In genomic region chr6:27541212-27541931, GRCh38 we compare ENCODE assay signal across 12 cellular contexts.
DNase-seq lines count a peak whose midpoint lies in the region; ATAC-seq, FAIRE-seq and TF ChIP-seq lines count a peak whose summit lies in the region.
"Had no signal": no experiment of that assay in that cellular context is flagged by ENCODE, and none has a peak within 500 bp of the region (broad histone marks: within the 10 kb centered on the region; RNA-seq: fewer than 3 reads in every experiment).

No MANE protein-coding gene starts in this region.

- H3K27ac Mint-ChIP-seq in stimulated activated naive CD8-positive, alpha-beta T cell treated with anti-CD3 and anti-CD28 coated beads, Interleukin-15, amount 100 ng/mL, for 72 hours = no peak overlapping the region
- H3K27ac Mint-ChIP-seq: naive thymus-derived CD4-positive, alpha-beta T cell had no signal

- intact Hi-C loops in mammary epithelial cell (cut with micrococcal nuclease) = no loop called here

- no peaks in the 10 kb centered on the region for H3K79me2 ChIP-seq in mammary epithelial cell (ENCODE audit: insufficient read depth, low read length)

- peaks cover 16% of the 10 kb centered on the region for H3K4me1 Mint-ChIP-seq in stimulated activated naive CD8-positive, alpha-beta T cell treated with anti-CD3 and anti-CD28 coated beads, Interleukin-15, amount 100 ng/mL, for 72 hours

- in situ Hi-C loops in mammary epithelial cell (cut with MboI; ENCODE audit: low sequenced_read_pairs in 2 of 2) = no loop called here

- H3K4me3 ChIP-seq in mammary epithelial cell (replicated peaks in 1 of 3; ENCODE audit: insufficient read depth in 1 of 3, low read depth in 2 of 3, low read length in 3 of 3) = no peak overlapping the region
- H3K4me3 ChIP-seq: tibial artery had no signal

- H2AFZ ChIP-seq in mammary epithelial cell (ENCODE audit: low read depth, low read length) = no peak overlapping the region

- ATAC-seq in stimulated activated naive CD8-positive, alpha-beta T cell treated with anti-CD3 and anti-CD28 coated beads, Interleukin-15, Interleukin-2, amounts not matched to agents 100 U/mL and 50 U/mL, for 24 hours = no peak
- no peak for ATAC-seq in stimulated activated naive CD8-positive, alpha-beta T cell treated with anti-CD3 and anti-CD28 coated beads, Interleukin-15, amount 100 ng/mL, for 72 hours
- no peak for ATAC-seq in left lobe of liver
- ATAC-seq: naive thymus-derived CD4-positive, alpha-beta T cell had no signal

- H4K20me1 ChIP-seq in mammary epithelial cell (ENCODE audit: insufficient read depth, low read length) = no peaks in the 10 kb centered on the region

- no TSS peak for BruUV-seq in mammary epithelial cell (replicated peaks; lab: Mats Ljungman, UMichigan)

- WGBS in mammary epithelial cell (ENCODE audit: low coverage, missing lambda C conversion rate) = 31% methylated on average over 15 of the region's 15 CpGs

- dilution Hi-C loops in mammary epithelial cell (cut with HindIII; ENCODE audit: low sequenced_read_pairs) = no loop called here

- H3K9me3 Mint-ChIP-seq in stimulated activated naive CD8-positive, alpha-beta T cell treated with anti-CD3 and anti-CD28 coated beads, Interleukin-15, amount 100 ng/mL, for 72 hours = peaks cover 6 to 7% of the 10 kb centered on the region in 2 donors

- DNase-seq in stimulated activated naive CD8-positive, alpha-beta T cell treated with anti-CD3 and anti-CD28 coated beads, Interleukin-15, Interleukin-2, amounts not matched to agents 100 U/mL and 50 U/mL, for 24 hours = peak; percentile 56
- DNase-seq in stimulated activated naive CD8-positive, alpha-beta T cell treated with anti-CD3 and anti-CD28 coated beads, Interleukin-15, amount 100 ng/mL, for 72 hours = no peak
- DNase-seq in NAMALWA (ENCODE audit: low spot score) (peak; percentile 26), mammary epithelial cell (peak; percentile 52), amygdala (lab: John Stamatoyannopoulos, UW) (no peak), GM19240 (ENCODE audit: insufficient read length, low spot score) (no peak), GM12891 (ENCODE audit: insufficient read length, low spot score) (no peak), left lobe of liver (ENCODE audit: low spot score) (no peak)
- DNase-seq: C1 segment of cervical spinal cord; caudate nucleus; naive thymus-derived CD4-positive, alpha-beta T cell; tibial artery had no signal

- H3K4me2 ChIP-seq in mammary epithelial cell (ENCODE audit: insufficient read depth, low read depth, low read length) = no peak overlapping the region

- no peak for FAIRE-seq in GM12891 (lab: Jason Lieb, UNC)

- peaks cover 100% of the 10 kb centered on the region for H3K27me3 Mint-ChIP-seq in stimulated activated naive CD8-positive, alpha-beta T cell treated with anti-CD3 and anti-CD28 coated beads, Interleukin-15, amount 100 ng/mL, for 72 hours

- H3K4me1 ChIP-seq in mammary epithelial cell (ENCODE audit: insufficient read depth, low read length) = peaks cover 4% of the 10 kb centered on the region

- no peak overlapping the region for H3K9ac ChIP-seq in mammary epithelial cell (ENCODE audit: insufficient read depth, low read length)

- no peak for TF ChIP-seq CTCF in mammary epithelial cell (conservative IDR thresholded peaks at IDR 0.05 in 1 of 2, IDR thresholded peaks at IDR 0.05 in 1 of 2; ENCODE audit: extremely low read depth in 1 of 2, insufficient read depth in 1 of 2, low read depth in 1 of 2, low read length in 2 of 2)

- H3K9me3 ChIP-seq in mammary epithelial cell (replicated peaks; ENCODE audit: insufficient read depth, low read length) = no peaks in the 10 kb centered on the region

- no peak overlapping the region for H3K27ac ChIP-seq in mammary epithelial cell (ENCODE audit: insufficient read depth, low read depth, low read length)
- H3K27ac ChIP-seq: tibial artery had no signal

- H3K36me3 ChIP-seq in mammary epithelial cell (ENCODE audit: insufficient read depth, low read length) = no peaks in the 10 kb centered on the region
- H3K36me3 ChIP-seq: tibial artery had no signal

- no peaks in the 10 kb centered on the region for H3K27me3 ChIP-seq in mammary epithelial cell (ENCODE audit: insufficient read depth, low read length)

- TF ChIP-seq POLR2A in GM12891 (IDR thresholded peaks at IDR 0.05; ENCODE audit: low read depth, low read length) = no peak

- CTCF ChIA-PET in mammary epithelial cell (lab: Charles Lee; ENCODE audit: low non-redundant PET) = no interaction called here

- no peak overlapping the region for H3K4me3 Mint-ChIP-seq in stimulated activated naive CD8-positive, alpha-beta T cell treated with anti-CD3 and anti-CD28 coated beads, Interleukin-15, amount 100 ng/mL, for 72 hours
- H3K4me3 Mint-ChIP-seq: naive thymus-derived CD4-positive, alpha-beta T cell had no signal

TF ChIP-seq in GM12891, 5 proteins besides CTCF, POLR2A, EP300 and RAD21:
- no peak for TF ChIP-seq TAF1 (IDR thresholded peaks at IDR 0.05; ENCODE audit: low read depth, low read length)
- TF ChIP-seq POU2F2 (IDR thresholded peaks at IDR 0.05; ENCODE audit: low read depth, low read length) = no peak
- TF ChIP-seq POLR2AphosphoS5 (IDR thresholded peaks at IDR 0.05; ENCODE audit: low read depth, low read length) = no peak
- TF ChIP-seq PAX5 (IDR thresholded peaks at IDR 0.05; ENCODE audit: insufficient read depth, low read length, severe bottlenecking) = no peak
- no peak for TF ChIP-seq SPI1 (IDR thresholded peaks at IDR 0.05; ENCODE audit: low read depth, low read length)

Comparison
In these comparisons a context has a peak if more than half of its experiments do, and no peak if none do; other contexts are left out.
1. DNase-seq: peak in stimulated activated naive CD8-positive, alpha-beta T cell treated with anti-CD3 and anti-CD28 coated beads, Interleukin-15, Interleukin-2, amounts not matched to agents 100 U/mL and 50 U/mL, for 24 hours (single experiment), NAMALWA (single experiment) and mammary epithelial cell (single experiment); none in stimulated activated naive CD8-positive, alpha-beta T cell treated with anti-CD3 and anti-CD28 coated beads, Interleukin-15, amount 100 ng/mL, for 72 hours (0 of 2), amygdala (0 of 56), GM19240 (single experiment), GM12891 (single experiment) and left lobe of liver (single experiment).